ENCODE assay signal across 14 cellular contexts in genomic region chr7:14734839-14735321, GRCh38.
DNase-seq lines count a peak whose midpoint lies in the region; TF ChIP-seq lines count a peak whose summit lies in the region.
"Had no signal": no experiment of that assay in that cellular context is flagged by ENCODE, and none has a peak within 500 bp of the region (broad histone marks: within the 10 kb centered on the region; RNA-seq: fewer than 3 reads in every experiment).

No MANE protein-coding gene starts in this region.

- TF ChIP-seq CTCF in DOHH2 (IDR thresholded peaks at IDR 0.05; ENCODE audit: low read depth, low read length, poor library complexity, severe bottlenecking) (peak; percentile 47), choroid plexus epithelial cell (conservative IDR thresholded peaks at IDR 0.05; ENCODE audit: low read depth, low read length) (peak; percentile 51), Calu3 (IDR thresholded peaks at IDR 0.05; ENCODE audit: unreplicated experiment) (no peak)

- no peaks in the 10 kb centered on the region for H3K79me2 ChIP-seq in DOHH2 (ENCODE audit: control insufficient read depth, low read length)

- peak; percentile 11 for DNase-seq in LHCN-M2 (ENCODE audit: low read depth)
- DNase-seq in choroid plexus epithelial cell (ENCODE audit: low read depth) = peak; percentile 14
- DNase-seq in left kidney (ENCODE audit: low read depth, low spot score) = peak; percentile 55
- no peak for DNase-seq in activated CD8-positive, alpha-beta memory T cell treated with anti-CD3 and anti-CD28 coated beads for 24 hours
- DNase-seq in Calu3 = no peak
- no peak for DNase-seq in activated naive CD4-positive, alpha-beta T cell treated with anti-CD3 and anti-CD28 coated beads, Interleukin-2, amount 10 ng/mL, durations not matched to agents 7 days and 5 days
- no peak for DNase-seq in hepatic stellate cell (ENCODE audit: low spot score)
- DNase-seq: activated B cell treated with CpG ODN at 0.5 μM for 24 hours; DMS79; NCI-H1092; stimulated activated CD4-positive, alpha-beta T cell treated with anti-CD3 and anti-CD28 coated beads, Interleukin-12 subunit alpha, Interleukin-12 subunit beta, amount 100 ng/mL, for 4 hours had no signal

- CTCF ChIA-PET in Calu3 (lab: Charles Lee) = interaction anchor here (0.6 kb wide), 2 partner anchors 78 to 282 kb away, joined by 3 to 5 read pairs; no protein-coding TSS in a partner anchor
- CTCF ChIA-PET in activated naive CD4-positive, alpha-beta T cell treated with anti-CD3 and anti-CD28 coated beads, Interleukin-2, amount 10 ng/mL, durations not matched to agents 7 days and 5 days (lab: Charles Lee) = interaction anchor here (0.7 kb wide), 1 partner anchor 34 kb away, joined by 3 read pairs; no protein-coding TSS in a partner anchor

- peaks cover 8% of the 10 kb centered on the region for H3K9me3 Mint-ChIP-seq in Calu3 (ENCODE audit: low read depth, unreplicated experiment)
- peaks cover 6% of the 10 kb centered on the region for H3K9me3 Mint-ChIP-seq in activated naive CD4-positive, alpha-beta T cell treated with anti-CD3 and anti-CD28 coated beads, Interleukin-2, amount 10 ng/mL, durations not matched to agents 7 days and 5 days
- H3K9me3 Mint-ChIP-seq: activated B cell treated with CpG ODN at 0.5 μM for 24 hours had no signal

- no peak overlapping the region for H3K4me3 Mint-ChIP-seq in Calu3 (ENCODE audit: low read depth, unreplicated experiment)
- H3K4me3 Mint-ChIP-seq in activated naive CD4-positive, alpha-beta T cell treated with anti-CD3 and anti-CD28 coated beads, Interleukin-2, amount 10 ng/mL, durations not matched to agents 7 days and 5 days = no peak overlapping the region
- H3K4me3 Mint-ChIP-seq: activated B cell treated with CpG ODN at 0.5 μM for 24 hours; activated T-helper 17 cell treated with anti-CD3 and anti-CD28 coated beads, Interleukin-2, amount 50 U/mL, for 72 hours had no signal

- H3K4me1 Mint-ChIP-seq in Calu3 (ENCODE audit: low read depth, unreplicated experiment) = no peaks in the 10 kb centered on the region
- no peaks in the 10 kb centered on the region for H3K4me1 Mint-ChIP-seq in activated naive CD4-positive, alpha-beta T cell treated with anti-CD3 and anti-CD28 coated beads, Interleukin-2, amount 10 ng/mL, durations not matched to agents 7 days and 5 days
- H3K4me1 Mint-ChIP-seq: activated B cell treated with CpG ODN at 0.5 μM for 24 hours had no signal

- peaks cover 4% of the 10 kb centered on the region for H3K36me3 Mint-ChIP-seq in Calu3 (ENCODE audit: insufficient read depth, unreplicated experiment)
- no peaks in the 10 kb centered on the region for H3K36me3 Mint-ChIP-seq in activated naive CD4-positive, alpha-beta T cell treated with anti-CD3 and anti-CD28 coated beads, Interleukin-2, amount 10 ng/mL, durations not matched to agents 7 days and 5 days

- H3K4me1 ChIP-seq in DOHH2 (ENCODE audit: control insufficient read depth, low read length) = no peaks in the 10 kb centered on the region
- H3K4me1 ChIP-seq: HAP-1 had no signal

- BruUV-seq in Calu3 (replicated peaks; lab: Mats Ljungman, UMichigan) = no TSS peak

- no peaks in the 10 kb centered on the region for H3F3A ChIP-seq in DOHH2 (ENCODE audit: control insufficient read depth, insufficient read depth)

- H3K27ac Mint-ChIP-seq in Calu3 (ENCODE audit: unreplicated experiment) = no peak overlapping the region
- no peak overlapping the region for H3K27ac Mint-ChIP-seq in activated naive CD4-positive, alpha-beta T cell treated with anti-CD3 and anti-CD28 coated beads, Interleukin-2, amount 10 ng/mL, durations not matched to agents 7 days and 5 days
- H3K27ac Mint-ChIP-seq: activated B cell treated with CpG ODN at 0.5 μM for 24 hours; activated T-helper 17 cell treated with anti-CD3 and anti-CD28 coated beads, Interleukin-2, amount 50 U/mL, for 72 hours had no signal

- no peaks in the 10 kb centered on the region for H3K9me3 ChIP-seq in DOHH2 (ENCODE audit: control insufficient read depth, insufficient read depth, low read length)
- H3K9me3 ChIP-seq: HAP-1 had no signal

- intact Hi-C loops in Calu3 (cut with micrococcal nuclease; ENCODE audit: unreplicated experiment) = no loop called here

- no peaks in the 10 kb centered on the region for H3K9me2 ChIP-seq in DOHH2 (replicated peaks; ENCODE audit: control insufficient read depth, low read length)

- H3K4me2 ChIP-seq in DOHH2 (ENCODE audit: low read length) = no peak overlapping the region

- no peaks in the 10 kb centered on the region for H3K27me3 Mint-ChIP-seq in Calu3 (ENCODE audit: unreplicated experiment)
- H3K27me3 Mint-ChIP-seq in activated naive CD4-positive, alpha-beta T cell treated with anti-CD3 and anti-CD28 coated beads, Interleukin-2, amount 10 ng/mL, durations not matched to agents 7 days and 5 days = no peaks in the 10 kb centered on the region
- H3K27me3 Mint-ChIP-seq: activated B cell treated with CpG ODN at 0.5 μM for 24 hours; activated T-helper 17 cell treated with anti-CD3 and anti-CD28 coated beads, Interleukin-2, amount 50 U/mL, for 72 hours had no signal

- no peaks in the 10 kb centered on the region for H4K20me1 ChIP-seq in DOHH2 (ENCODE audit: control insufficient read depth, insufficient read depth, low read depth, low read length)

- H3K4me3 ChIP-seq in DOHH2 (ENCODE audit: low read length) = no peak overlapping the region
- H3K4me3 ChIP-seq in choroid plexus epithelial cell (ENCODE audit: low read depth, low read length) = no peak overlapping the region
- H3K4me3 ChIP-seq: HAP-1 had no signal

- no peaks in the 10 kb centered on the region for H3K27me3 ChIP-seq in DOHH2 (ENCODE audit: control insufficient read depth, low read length)

- no peak overlapping the region for H3K27ac ChIP-seq in DOHH2 (ENCODE audit: low read depth, low read length)

- H3K36me3 ChIP-seq in DOHH2 (ENCODE audit: control insufficient read depth, low read length) = no peaks in the 10 kb centered on the region
- H3K36me3 ChIP-seq: HAP-1 had no signal

Comparison
In these comparisons a context has a peak if more than half of its experiments do, and no peak if none do; other contexts are left out.
1. DNase-seq: peak in LHCN-M2 (single experiment), choroid plexus epithelial cell (single experiment) and left kidney (single experiment); none in activated CD8-positive, alpha-beta memory T cell treated with anti-CD3 and anti-CD28 coated beads for 24 hours (single experiment), Calu3 (single experiment), activated naive CD4-positive, alpha-beta T cell treated with anti-CD3 and anti-CD28 coated beads, Interleukin-2, amount 10 ng/mL, durations not matched to agents 7 days and 5 days (single experiment) and hepatic stellate cell (single experiment).